In genomic region chr14:64540208-64541202, GRCh38 we compare ENCODE assay signal across 1 cellular context.
TF ChIP-seq lines count a peak whose summit lies in the region.

TSS of gene HSPA2 (plus strand) at chr14:64540741. CDS start at chr14:64540850, 109 bp downstream.

TF ChIP-seq in GM23338, 12 proteins besides CTCF, POLR2A, EP300 and RAD21 (continued from another document):
- TF ChIP-seq ZNF462 (CRISPR knock-in tag; IDR thresholded peaks at IDR 0.05) (no peak), STAT1 (IDR thresholded peaks at IDR 0.05; ENCODE audit: unreplicated experiment) (no peak), REST (IDR thresholded peaks at IDR 0.05; ENCODE audit: unreplicated experiment) (no peak), NANOG (IDR thresholded peaks at IDR 0.05; ENCODE audit: borderline replicate concordance) (no peak), JUNB (IDR thresholded peaks at IDR 0.05; ENCODE audit: unreplicated experiment) (no peak), ZNF114 (CRISPR knock-in tag; IDR thresholded peaks at IDR 0.05) (peak; percentile 95; the same call in 1 of the 2 replicates), POLR2AphosphoS5 (IDR thresholded peaks at IDR 0.05; ENCODE audit: low read depth) (peak; percentile 99), EZH2phosphoT487 (IDR thresholded peaks at IDR 0.05; ENCODE audit: unreplicated experiment) (no peak), CREB1 (CRISPR knock-in tag; IDR thresholded peaks at IDR 0.05; ENCODE audit: low read depth) (peak; percentile 91), EZH2 (IDR thresholded peaks at IDR 0.05; ENCODE audit: low read depth, unreplicated experiment) (no peak)
